In genomic region chr1:18965206-18966173, GRCh38 we compare ENCODE assay signal across 1 cellular context.
A peak's percentile ranks its signal among the peaks of the same experiment; 100 is the strongest.
TF ChIP-seq lines count a peak whose summit lies in the region.

No MANE protein-coding gene starts in this region.

TF ChIP-seq in HEK293, 187 proteins besides CTCF, POLR2A, EP300 and RAD21 (continued from another document):
- TF ChIP-seq, protein P1, sequence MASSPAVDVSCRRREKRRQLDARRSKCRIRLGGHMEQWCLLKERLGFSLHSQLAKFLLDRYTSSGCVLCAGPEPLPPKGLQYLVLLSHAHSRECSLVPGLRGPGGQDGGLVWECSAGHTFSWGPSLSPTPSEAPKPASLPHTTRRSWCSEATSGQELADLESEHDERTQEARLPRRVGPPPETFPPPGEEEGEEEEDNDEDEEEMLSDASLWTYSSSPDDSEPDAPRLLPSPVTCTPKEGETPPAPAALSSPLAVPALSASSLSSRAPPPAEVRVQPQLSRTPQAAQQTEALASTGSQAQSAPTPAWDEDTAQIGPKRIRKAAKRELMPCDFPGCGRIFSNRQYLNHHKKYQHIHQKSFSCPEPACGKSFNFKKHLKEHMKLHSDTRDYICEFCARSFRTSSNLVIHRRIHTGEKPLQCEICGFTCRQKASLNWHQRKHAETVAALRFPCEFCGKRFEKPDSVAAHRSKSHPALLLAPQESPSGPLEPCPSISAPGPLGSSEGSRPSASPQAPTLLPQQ (tag by site-specific recombination; IDR thresholded peaks at IDR 0.05), result no peak
- TF ChIP-seq ZIC2 (tag by site-specific recombination; IDR thresholded peaks at IDR 0.05), result 0 out of 2 replicates have a peak, but pooled peaks have one; percentile 7
- TF ChIP-seq ZNF121 (tag by site-specific recombination; IDR thresholded peaks at IDR 0.05), result no peak
- TF ChIP-seq ZEB2 (tag by site-specific recombination; IDR thresholded peaks at IDR 0.05), result no peak
